ENCODE assay signal across 13 cellular contexts in genomic region chr10:620971-621370, GRCh38.
"Had no signal": no experiment of that assay in that cellular context is flagged by ENCODE, and none has a peak within 500 bp of the region (broad histone marks: within the 10 kb centered on the region; RNA-seq: fewer than 3 reads in every experiment).

No MANE protein-coding gene starts in this region.

- H3K27ac ChIP-seq: thoracic aorta had no signal

- H3K4me3 Mint-ChIP-seq: activated CD8-positive, alpha-beta memory T cell treated with anti-CD3 and anti-CD28 coated beads, Interleukin-2, amount 10 ng/mL, durations not matched to agents 7 days and 5 days; activated naive CD8-positive, alpha-beta T cell; activated T-cell treated with anti-CD3 and anti-CD28 coated beads, Interleukin-2, amount 50 U/mL, for 4 hours; naive thymus-derived CD4-positive, alpha-beta T cell had no signal

- H3K9me3 Mint-ChIP-seq: activated T-cell treated with anti-CD3 and anti-CD28 coated beads, Interleukin-2, amount 50 U/mL, for 4 hours; naive thymus-derived CD4-positive, alpha-beta T cell had no signal

- H3K27ac Mint-ChIP-seq: activated CD8-positive, alpha-beta memory T cell treated with anti-CD3 and anti-CD28 coated beads, Interleukin-2, amount 10 ng/mL, durations not matched to agents 7 days and 5 days; activated naive CD8-positive, alpha-beta T cell had no signal

- H3K4me3 ChIP-seq: thoracic aorta had no signal

- H3K9me3 ChIP-seq: thoracic aorta had no signal

- ATAC-seq: activated CD8-positive, alpha-beta memory T cell treated with anti-CD3 and anti-CD28 coated beads, Interleukin-2, amount 10 ng/mL, durations not matched to agents 7 days and 5 days; activated T-cell treated with anti-CD3 and anti-CD28 coated beads, Interleukin-2, amount 50 U/mL, for 4 hours; left ventricle myocardium superior; naive thymus-derived CD4-positive, alpha-beta T cell; stimulated activated naive CD8-positive, alpha-beta T cell treated with anti-CD3 and anti-CD28 coated beads, Interleukin-15, Interleukin-2, amounts not matched to agents 100 U/mL and 50 U/mL, for 24 hours had no signal

- DNase-seq: activated CD4-positive, alpha-beta T cell treated with anti-CD3 and anti-CD28 coated beads, Interleukin-2, amount 50 U/mL, for 48 hours; activated CD4-positive, CD25-positive, alpha-beta regulatory T cell treated with anti-CD3 and anti-CD28 coated beads, Interleukin-2, amount 50 U/mL, for 72 hours; activated CD8-positive, alpha-beta memory T cell treated with anti-CD3 and anti-CD28 coated beads, Interleukin-2, amount 10 ng/mL, durations not matched to agents 7 days and 5 days; activated effector memory CD4-positive, alpha-beta T cell treated with anti-CD3 and anti-CD28 coated beads, Interleukin-2, amount 50 U/mL, for 16 hours; activated T-cell treated with anti-CD3 and anti-CD28 coated beads, Interleukin-2, amount 50 U/mL, for 4 hours; left ventricle myocardium superior; naive thymus-derived CD4-positive, alpha-beta T cell; stimulated activated CD4-positive, alpha-beta T cell treated with anti-CD3 and anti-CD28 coated beads, Interleukin-4, amount 100 ng/mL, for 1 hour; stimulated activated CD8-positive, alpha-beta memory T cell treated with anti-CD3 and anti-CD28 coated beads, Interleukin-4, amount 100 ng/mL, for 48 hours; stimulated activated naive CD8-positive, alpha-beta T cell treated with anti-CD3 and anti-CD28 coated beads, Interleukin-15, Interleukin-2, amounts not matched to agents 100 U/mL and 50 U/mL, for 24 hours; T-helper 2 cell had no signal

- H3K36me3 ChIP-seq: thoracic aorta had no signal

- H3K36me3 Mint-ChIP-seq: activated CD8-positive, alpha-beta memory T cell treated with anti-CD3 and anti-CD28 coated beads, Interleukin-2, amount 10 ng/mL, durations not matched to agents 7 days and 5 days; activated naive CD8-positive, alpha-beta T cell; naive thymus-derived CD4-positive, alpha-beta T cell had no signal
